ENCODE assay signal across 34 cellular contexts in the genomic region with DNA sequence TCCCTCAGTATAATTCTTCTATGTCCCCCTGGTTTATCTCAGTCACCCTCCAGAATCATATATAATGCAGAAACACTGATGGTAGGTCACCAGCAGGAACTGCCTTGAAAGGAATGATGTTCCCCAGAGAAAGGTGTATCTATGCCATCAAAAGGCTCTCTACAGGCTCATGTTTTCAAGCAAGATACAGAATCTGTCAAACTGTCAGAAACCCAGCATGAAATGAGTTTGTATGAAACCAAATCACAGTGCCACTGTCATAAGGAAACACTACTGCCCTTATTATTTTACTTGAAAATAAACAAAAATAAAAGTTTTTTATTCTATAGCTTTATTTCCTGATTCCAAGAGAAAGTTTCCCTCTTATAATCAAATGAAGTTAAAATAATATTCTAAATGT.
"Had no signal": no experiment of that assay in that cellular context is flagged by ENCODE, and none has a peak within 500 bp of the region (broad histone marks: within the 10 kb centered on the region; RNA-seq: fewer than 3 reads in every experiment).

No MANE protein-coding gene starts in this region.

- DNase-seq: Karpas-422, Kasumi-1, MG63, MM.1S, MV-4-11, NCI-H1092, NCI-H1092 treated with DMSO at 0.1 percent for 48 hours, NCI-H1105, NCI-H1105 treated with DMSO at 0.1 percent for 48 hours, NCI-H1417, NCI-H1417 treated with DMSO at 0.1 percent for 48 hours, NCI-H1436, NCI-H1436 treated with DMSO at 0.1 percent for 48 hours, NCI-H146, NCI-H1694, NCI-H1694 treated with DMSO at 0.1 percent for 48 hours, NCI-H187, NCI-H187 treated with DMSO at 0.1 percent for 48 hours, NCI-H1930, NCI-H2029, NCI-H2029 treated with DMSO at 0.1 percent for 48 hours, NCI-H2081, NCI-H2081 treated with DMSO at 0.1 percent for 48 hours, NCI-H2107, NCI-H2171, NCI-H2171 treated with DMSO at 0.1 percent for 48 hours, NCI-H2227 treated with DMSO at 0.1 percent for 48 hours, NCI-H226, NCI-H345, NCI-H446, NCI-H446 treated with DMSO at 0.1 percent for 48 hours, NCI-H510A, NCI-H510A treated with DMSO at 0.1 percent for 48 hours had no signal

- H3K4me3 ChIP-seq: MG63 had no signal

- H3K9me3 ChIP-seq: MG63 had no signal

- H3K27ac ChIP-seq: KMS-11 had no signal

- H3K4me2 ChIP-seq: KMS-11 had no signal

- H3K36me3 ChIP-seq: MG63 had no signal

- H3K9ac ChIP-seq: KMS-11 had no signal

- H3K27me3 ChIP-seq: MG63 had no signal
